Comparison of ENCODE assay signal across 8 cellular contexts in genomic region chr1:67618285-67619018, GRCh38.
DNase-seq lines count a peak whose midpoint lies in the region; ATAC-seq, FAIRE-seq and TF ChIP-seq lines count a peak whose summit lies in the region.

No MANE protein-coding gene starts in this region.

- H3K9me3 Mint-ChIP-seq in activated naive CD8-positive, alpha-beta T cell treated with anti-CD3 and anti-CD28 coated beads for 36 hours = no peaks in the 10 kb centered on the region
- H3K9me3 Mint-ChIP-seq in glutamatergic neuron (ENCODE audit: unreplicated experiment) = no peaks in the 10 kb centered on the region

- no peaks in the 10 kb centered on the region for H3K36me3 ChIP-seq in gastroesophageal sphincter
- H3K36me3 ChIP-seq in pancreas = no peaks in the 10 kb centered on the region

- peak; percentile 85 for ATAC-seq in gastroesophageal sphincter
- ATAC-seq in pancreas = peak; percentile 79 to 94 (median 90)
- ATAC-seq in HG02938 (IDR thresholded peaks at IDR 0.05; ENCODE audit: unreplicated experiment) = no peak

- H3K4me3 ChIP-seq in AG09309 (ENCODE audit: control insufficient read depth, low read depth, low read length) (peak overlapping the region; percentile 8), gastroesophageal sphincter (no peak overlapping the region), pancreas (no peak overlapping the region)

- H3K4me1 ChIP-seq in gastroesophageal sphincter (peaks cover 0 to 17% (median 0%) of the 10 kb centered on the region in 3 donors), pancreas (peaks cover 0 to 6% (median 0%) of the 10 kb centered on the region in 3 donors)

- 42 to 54% (median 44%) methylated on average over 14 of the region's 14 CpGs for WGBS in adipose tissue, 3 donors
- WGBS in gastroesophageal sphincter (ENCODE audit: low coverage in 1 of 2), 2 donors = 21 to 38% methylated on average over 12 of the region's 14 CpGs
- WGBS in pancreas, 2 donors = 33 to 46% methylated on average over 14 of the region's 14 CpGs

- H3K27ac Mint-ChIP-seq in activated naive CD8-positive, alpha-beta T cell treated with anti-CD3 and anti-CD28 coated beads for 36 hours = no peak overlapping the region
- no peak overlapping the region for H3K27ac Mint-ChIP-seq in glutamatergic neuron (ENCODE audit: unreplicated experiment)

- peaks cover 24% of the 10 kb centered on the region for H3K27me3 Mint-ChIP-seq in activated naive CD8-positive, alpha-beta T cell treated with anti-CD3 and anti-CD28 coated beads for 36 hours
- peaks cover 3% of the 10 kb centered on the region for H3K27me3 Mint-ChIP-seq in glutamatergic neuron (ENCODE audit: unreplicated experiment)

- H3K4me1 Mint-ChIP-seq in activated naive CD8-positive, alpha-beta T cell treated with anti-CD3 and anti-CD28 coated beads for 36 hours = no peaks in the 10 kb centered on the region
- no peaks in the 10 kb centered on the region for H3K4me1 Mint-ChIP-seq in glutamatergic neuron (ENCODE audit: low read depth, unreplicated experiment)

- peak; percentile 73 for DNase-seq in AG09309 (ENCODE audit: low read depth)
- DNase-seq in pancreas = peak in 4 of 6 donors; percentile 45 to 76 (median 52)
- DNase-seq in NOMO-1 treated with DMSO at 0.1 percent for 48 hours (lab: John Stamatoyannopoulos, UW; ENCODE audit: unreplicated experiment) = no peak
- no peak for DNase-seq in activated naive CD8-positive, alpha-beta T cell treated with anti-CD3 and anti-CD28 coated beads for 36 hours
- DNase-seq in glutamatergic neuron = no peak

- TF ChIP-seq CTCF in AG09309 (IDR thresholded peaks at IDR 0.05; ENCODE audit: control insufficient read depth, insufficient read depth, low read depth, low read length, missing control alignments) (no peak), gastroesophageal sphincter (IDR thresholded peaks at IDR 0.05) (no peak), pancreas (IDR thresholded peaks at IDR 0.05) (no peak), glutamatergic neuron (IDR thresholded peaks at IDR 0.05; ENCODE audit: partially characterized antibody, unreplicated experiment) (no peak)

- no peak for FAIRE-seq in pancreas (lab: Jason Lieb, UNC)

- H3K27me3 ChIP-seq in gastroesophageal sphincter (no peaks in the 10 kb centered on the region), pancreas (no peaks in the 10 kb centered on the region)

- intact Hi-C loops in pancreas (cut with DNase I) = no loop called here

- no peak overlapping the region for H3K4me3 Mint-ChIP-seq in activated naive CD8-positive, alpha-beta T cell treated with anti-CD3 and anti-CD28 coated beads for 36 hours
- H3K4me3 Mint-ChIP-seq in glutamatergic neuron (ENCODE audit: unreplicated experiment) = no peak overlapping the region

- no peak for TF ChIP-seq POLR2A in gastroesophageal sphincter (IDR thresholded peaks at IDR 0.05)

- peak overlapping the region; percentile 0 for H3K27ac ChIP-seq in adipose tissue (ENCODE audit: low read depth, low read length)
- H3K27ac ChIP-seq in gastroesophageal sphincter = peak overlapping the region; percentile 19 to 65 (median 54)
- H3K27ac ChIP-seq in pancreas = peak overlapping the region in 3 of 4 donors; percentile 9 to 67 (median 38)

- TF ChIP-seq EP300 in gastroesophageal sphincter (IDR thresholded peaks at IDR 0.05) = no peak

- H3K9me3 ChIP-seq in gastroesophageal sphincter (no peaks in the 10 kb centered on the region), pancreas (no peaks in the 10 kb centered on the region)

- no peaks in the 10 kb centered on the region for H3K36me3 Mint-ChIP-seq in activated naive CD8-positive, alpha-beta T cell treated with anti-CD3 and anti-CD28 coated beads for 36 hours
- H3K36me3 Mint-ChIP-seq in glutamatergic neuron (ENCODE audit: unreplicated experiment) = peaks cover 5% of the 10 kb centered on the region

Comparison
In these comparisons a context has a peak if more than half of its experiments do, and no peak if none do; other contexts are left out.
1. DNase-seq: peak in AG09309 (single experiment) and pancreas (4 of 6); none in NOMO-1 treated with DMSO at 0.1 percent for 48 hours (single experiment), activated naive CD8-positive, alpha-beta T cell treated with anti-CD3 and anti-CD28 coated beads for 36 hours (single experiment) and glutamatergic neuron (single experiment).
2. H3K27ac ChIP-seq: peak in every context shown above with its lines; median percentile 54 in gastroesophageal sphincter; 38 in pancreas; 0 in adipose tissue.